8 cellular contexts compared by ENCODE assay signal in the genomic region with DNA sequence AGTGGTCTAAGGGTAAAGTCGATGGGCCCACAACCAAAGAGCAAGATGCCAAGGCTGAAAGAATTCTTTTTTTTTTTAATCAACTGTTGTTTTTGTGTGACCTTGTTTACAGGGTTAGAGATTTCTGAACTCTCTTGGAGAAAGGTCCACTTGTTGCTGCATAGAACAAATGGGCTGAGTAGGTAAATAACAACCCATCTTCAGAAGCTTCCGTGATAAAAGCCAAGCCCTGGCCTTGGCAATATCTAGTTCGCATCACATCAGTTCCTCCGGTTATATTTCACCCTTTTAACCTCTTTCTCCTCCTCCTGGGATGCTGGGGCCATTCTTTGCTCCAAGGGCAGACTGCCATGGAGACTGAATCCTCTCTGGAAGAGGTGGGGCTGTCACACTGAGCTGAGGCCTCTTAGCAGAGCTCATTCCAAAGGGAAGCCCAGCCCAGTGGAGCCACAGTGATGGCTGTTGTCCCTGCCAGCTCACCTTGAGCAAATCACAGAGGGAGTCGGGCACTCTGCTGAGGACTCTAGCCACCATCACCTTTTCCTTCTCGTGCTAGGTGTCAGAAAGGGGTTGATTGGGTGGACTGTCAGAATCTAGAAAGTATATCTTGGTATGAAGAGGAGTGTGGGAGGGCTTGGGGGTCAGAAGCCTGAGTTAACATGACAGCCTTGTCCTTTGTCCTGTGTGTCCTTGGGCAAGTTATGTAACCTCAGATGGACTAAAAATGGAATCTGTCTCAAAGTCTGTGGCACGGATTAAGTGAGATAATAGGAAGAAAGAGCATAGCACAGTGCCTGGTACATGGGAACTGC. TPM values are rescaled to one million over a fixed set of nuclear protein-coding genes. Genes with fewer than 3 reads are reported as not detected.
"Had no signal": no experiment of that assay in that cellular context is flagged by ENCODE, and none has a peak within 500 bp of the region (broad histone marks: within the 10 kb centered on the region; RNA-seq: fewer than 3 reads in every experiment).

No MANE protein-coding gene starts in this region.

- DNase-seq: H9, HCEC 1CT, KBM-7 had no signal

- ATAC-seq: GM23338 had no signal

- H2AFZ ChIP-seq: GM23338 had no signal

- FAIRE-seq: H1, H54, HTR-8/SVneo had no signal

- H3K4me3 ChIP-seq: GM23338 had no signal

- H3K4me2 ChIP-seq: GM23338 had no signal

RNA-seq across cellular contexts. Expression of a gene that starts 17.9 kb away (rescaled TPM):
- total RNA-seq: GM23338, H1, H9, HT-29 had no signal
- polyA plus RNA-seq: GM23338, H1 had no signal
